Comparison of ENCODE assay signal across 8 cellular contexts in genomic region chr19:53333071-53333465, GRCh38. TPM values are rescaled to one million over a fixed set of nuclear protein-coding genes. Genes with fewer than 3 reads are reported as not detected.
A peak's percentile ranks its signal among the peaks of the same experiment; 100 is the strongest.
DNase-seq lines count a peak whose midpoint lies in the region; ATAC-seq and TF ChIP-seq lines count a peak whose summit lies in the region.

No MANE protein-coding gene starts in this region.

- no peaks in the 10 kb centered on the region for H4K20me1 ChIP-seq in PC-9 (ENCODE audit: insufficient read depth)

- H3K36me3 ChIP-seq in PC-9 (ENCODE audit: low read depth) (no peaks in the 10 kb centered on the region), iPS DF 6.9 (ENCODE audit: control insufficient read depth, insufficient read depth, low read length) (no peaks in the 10 kb centered on the region), skeletal muscle tissue (ENCODE audit: control insufficient read depth in 3 of 3, insufficient read depth in 3 of 3, low read length in 3 of 3) (no peaks in the 10 kb centered on the region)

- H3K9me3 ChIP-seq in PC-9 (ENCODE audit: insufficient read depth, low read depth) (peaks cover 24% of the 10 kb centered on the region), iPS DF 6.9 (ENCODE audit: control insufficient read depth, insufficient read depth, low read length) (no peaks in the 10 kb centered on the region), skeletal muscle tissue (ENCODE audit: control insufficient read depth in 3 of 3, low read length in 3 of 3) (peaks cover 4 to 5% (median 5%) of the 10 kb centered on the region in 3 donors)

- no peaks in the 10 kb centered on the region for H3K27me3 ChIP-seq in PC-9 (ENCODE audit: insufficient read depth, low read depth)
- H3K27me3 ChIP-seq in iPS DF 6.9 (ENCODE audit: control insufficient read depth, insufficient read depth, low read length), result no peaks in the 10 kb centered on the region
- H3K27me3 ChIP-seq in skeletal muscle tissue (ENCODE audit: control insufficient read depth in 3 of 3, insufficient read depth in 3 of 3, low read length in 3 of 3), result no peaks in the 10 kb centered on the region

- intact Hi-C loops in Right ventricle myocardium inferior (cut with DNase I) (loop anchor here (2.0 to 10.0 kb wide), 2 partner anchors 78 to 138 kb away; partner anchors contain the start of genes ZNF665 and ZNF677), cardiac septum (cut with DNase I) (loop anchor here (5.0 to 10.0 kb wide), 2 partner anchors 76 to 138 kb away; partner anchors contain the start of genes VN1R2 and ZNF665), PC-9 (cut with micrococcal nuclease; ENCODE audit: unreplicated experiment) (loop anchor here (1.0 kb wide), 2 partner anchors 136 to 174 kb away; partner anchors contain the start of gene ZNF347)

- BruUV-seq in PC-9 (replicated peaks; lab: Mats Ljungman, UMichigan), result TSS peak; percentile 59

- no CpG with 5 or more reads among the region's 14 CpGs for WGBS in iPS DF 6.9 (ENCODE audit: insufficient coverage, insufficient read length)

- TF ChIP-seq CTCF in PC-9 (conservative IDR thresholded peaks at IDR 0.05), result no peak

- peaks cover 12% of the 10 kb centered on the region for H3K4me1 ChIP-seq in PC-9 (replicated peaks; ENCODE audit: insufficient read depth)
- H3K4me1 ChIP-seq in iPS DF 6.9 (ENCODE audit: control insufficient read depth, insufficient read depth, low read length), result no peaks in the 10 kb centered on the region
- H3K4me1 ChIP-seq in skeletal muscle tissue (ENCODE audit: control insufficient read depth in 3 of 3, insufficient read depth in 3 of 3, low read length in 3 of 3), result peaks cover 0 to 7% (median 0%) of the 10 kb centered on the region in 3 donors

- peak overlapping the region; percentile 87 for H3K4me2 ChIP-seq in PC-9

- H2AFZ ChIP-seq in PC-9, result peak overlapping the region; percentile 97

- no peaks in the 10 kb centered on the region for H3K9me2 ChIP-seq in PC-9 (ENCODE audit: insufficient read depth)

- CTCF ChIA-PET in PC-9 (lab: Charles Lee), result no interaction called here

- H3K9ac ChIP-seq in skeletal muscle tissue (ENCODE audit: low read depth in 1 of 3, low read length in 3 of 3), result peak overlapping the region in 2 of 3 donors; percentile 51 to 54

- no peaks in the 10 kb centered on the region for H3F3A ChIP-seq in PC-9 (ENCODE audit: insufficient read depth, low read depth)

- POLR2A ChIA-PET in PC-9 (lab: Charles Lee; ENCODE audit: unreplicated experiment), result interaction anchor here (0.6 to 0.7 kb wide), 3 partner anchors 138 to 1106 kb away, joined by 3 to 4 read pairs (median 4); no protein-coding TSS in a partner anchor

- ATAC-seq in Right ventricle myocardium inferior (peak; percentile 32), GM18870 (IDR thresholded peaks at IDR 0.05; ENCODE audit: unreplicated experiment) (no peak)

- DNase-seq in Right ventricle myocardium inferior (ENCODE audit: missing footprints), result no peak
- DNase-seq in cardiac septum (ENCODE audit: low spot score), result no peak
- no peak for DNase-seq in PC-9
- DNase-seq in amniotic stem cell (lab: John Stamatoyannopoulos, UW), result peak; percentile 34
- DNase-seq in iPS DF 6.9 (ENCODE audit: low read depth, low spot score), result no peak
- DNase-seq in globus pallidus (ENCODE audit: low spot score), result no peak

- H3K79me2 ChIP-seq in PC-9 (ENCODE audit: low read depth), result peaks cover 18% of the 10 kb centered on the region; the same call in 1 of the 2 replicates

- no peak overlapping the region for H3K27ac ChIP-seq in PC-9
- H3K27ac ChIP-seq in iPS DF 6.9 (ENCODE audit: low read length), result no peak overlapping the region
- no peak overlapping the region for H3K27ac ChIP-seq in skeletal muscle tissue (ENCODE audit: low read depth, low read length)

- H3K4me3 ChIP-seq in PC-9 (peak overlapping the region; percentile 74), iPS DF 6.9 (ENCODE audit: low read length) (peak overlapping the region; percentile 27; the same call in 1 of the 2 replicates), skeletal muscle tissue (ENCODE audit: low read length in 3 of 3) (peak overlapping the region; percentile 67 to 93 (median 71))

RNA-seq across cellular contexts. Expression of gene ZNF845, which starts 0.5 kb away (rescaled TPM):
- total RNA-seq in Right ventricle myocardium inferior (3.7 TPM), cardiac septum (3.2 TPM), PC-9 (2021) (8.2 and 8.6 TPM in 2 replicates), skeletal muscle tissue (3.7 TPM)

RNA-seq across cellular contexts. Expression of gene ZNF525, which starts 32.4 kb away (rescaled TPM):
- total RNA-seq in Right ventricle myocardium inferior, result 4.8 TPM
- 4.4 TPM for total RNA-seq in cardiac septum
- 19.7 and 21.8 TPM in 2 replicates for total RNA-seq in PC-9 (2021)
- 7.8 TPM for total RNA-seq in skeletal muscle tissue
